ENCODE assay signal across 8 cellular contexts in genomic region chr18:158128-159036, GRCh38. TPM values are rescaled to one million over a fixed set of nuclear protein-coding genes. Genes with fewer than 3 reads are reported as not detected.
DNase-seq lines count a peak whose midpoint lies in the region; ATAC-seq and TF ChIP-seq lines count a peak whose summit lies in the region.

Gene USP14 (plus strand): TSS chr18:158557. CDS start chr18:158699, 142 bp downstream.

- H3K4me1 ChIP-seq in PC-3 (ENCODE audit: insufficient read depth, low read length), result peaks cover 28% of the 10 kb centered on the region
- peaks cover 20% of the 10 kb centered on the region for H3K4me1 ChIP-seq in mucosa of descending colon (ENCODE audit: low read depth)

- TF ChIP-seq CTCF in PC-3 (conservative IDR thresholded peaks at IDR 0.05; ENCODE audit: low read depth, low read length), result no peak
- no peak for TF ChIP-seq CTCF in mucosa of descending colon (IDR thresholded peaks at IDR 0.05)

- H4K20me1 ChIP-seq in PC-3 (ENCODE audit: low read length), result peaks cover 36% of the 10 kb centered on the region

- intact Hi-C loops in PC-3 (cut with micrococcal nuclease), result loop anchor here (2.0 to 5.0 kb wide), 2 partner anchors 46 to 110 kb away; partner anchors contain the start of gene THOC1
- intact Hi-C loops in mucosa of descending colon (cut with DNase I, micrococcal nuclease), result no loop called here

- BruUV-seq in PC-3 (replicated peaks; lab: Mats Ljungman, UMichigan), result no TSS peak

- H3K27ac ChIP-seq in PC-3 (ENCODE audit: low read length) (peak within 1 kb of the TSS; percentile 59), epithelial cell of prostate (peak within 1 kb of the TSS; percentile 70)

- ATAC-seq in GM21717 (IDR thresholded peaks at IDR 0.05; ENCODE audit: unreplicated experiment) (peak; percentile 87), PC-3 (peak; percentile 89), mucosa of descending colon (peak; percentile 98)

- peaks cover 6% of the 10 kb centered on the region; the same call in 1 of the 2 replicates for H3K36me3 ChIP-seq in PC-3 (ENCODE audit: low read depth, low read length)
- H3K36me3 ChIP-seq in mucosa of descending colon (ENCODE audit: low read depth), result no peaks in the 10 kb centered on the region

- DNase-seq in DMS53 (lab: John Stamatoyannopoulos, UW) (peak; percentile 100), PC-3 (peak; percentile 95), activated T-cell treated with anti-CD3 and anti-CD28 coated beads for 48 hours (ENCODE audit: low read depth) (peak; percentile 95), epithelial cell of prostate (ENCODE audit: low read depth, low spot score) (peak; percentile 87), mucosa of descending colon (peak; percentile 97 to 99 (median 98))
- peak; percentile 98 for DNase-seq in Jurkat, Clone E6-1 (ENCODE audit: low read depth, low spot score)
- peak; percentile 78 to 94 for DNase-seq in stimulated activated CD8-positive, alpha-beta memory T cell treated with anti-CD3 and anti-CD28 coated beads, Interleukin-4, amount 100 ng/mL, for 1 hour (ENCODE audit: low read depth in 2 of 2, low spot score in 1 of 2)

- H3K4me2 ChIP-seq in PC-3 (ENCODE audit: low read length), result peak within 1 kb of the TSS; percentile 89

- CTCF ChIA-PET in PC-3 (lab: Charles Lee), result no interaction called here

- no peaks in the 10 kb centered on the region for H3K27me3 ChIP-seq in PC-3 (ENCODE audit: low read length)

- peak within 1 kb of the TSS; percentile 94 for H3K9ac ChIP-seq in PC-3 (ENCODE audit: low read length)

- H3K79me2 ChIP-seq in PC-3 (ENCODE audit: low read length), result peaks cover 51% of the 10 kb centered on the region

- no peaks in the 10 kb centered on the region for H3F3A ChIP-seq in PC-3 (ENCODE audit: low read length, unreplicated experiment)

- H3K4me3 ChIP-seq in Jurkat, Clone E6-1 (ENCODE audit: low read length), result peak within 1 kb of the TSS; percentile 75
- H3K4me3 ChIP-seq in PC-3 (ENCODE audit: low read length) (peak within 1 kb of the TSS; percentile 99), mucosa of descending colon (peak within 1 kb of the TSS; percentile 81)

- peak within 1 kb of the TSS; percentile 92 for H2AFZ ChIP-seq in PC-3 (ENCODE audit: low read length)

- H3K9me2 ChIP-seq in PC-3 (replicated peaks; ENCODE audit: low read length), result no peaks in the 10 kb centered on the region

- H3K9me3 ChIP-seq in PC-3 (ENCODE audit: low read length) (no peaks in the 10 kb centered on the region), mucosa of descending colon (no peaks in the 10 kb centered on the region)

- POLR2A ChIA-PET in PC-3 (lab: Charles Lee; ENCODE audit: unreplicated experiment), result interaction anchor here (0.7 to 1.0 kb wide), 2 partner anchors 27 to 40 kb away, joined by 3 read pairs; no protein-coding TSS in a partner anchor

RNA-seq across cellular contexts. Expression of gene USP14, which starts in this region (rescaled TPM):
- 84.6 TPM for polyA plus RNA-seq in Jurkat, Clone E6-1 (2012; ENCODE audit: insufficient read depth, insufficient read length)
- 30.7 and 31.9 TPM in 2 replicates for total RNA-seq in PC-3 (2014; rRNA removed)
- total RNA-seq in mucosa of descending colon, result 10 to 100 TPM; 25.5 to 47.6 (median 38.2) TPM

Comparison
In these comparisons a context has a peak if more than half of its experiments do, and no peak if none do; other contexts are left out.
1. Peak in every context shown above with its lines: DNase-seq, ATAC-seq, H3K4me3 ChIP-seq and H3K27ac ChIP-seq.